22 cellular contexts compared by ENCODE assay signal in genomic region chr17:43584666-43585102, GRCh38. TPM values are rescaled to one million over a fixed set of nuclear protein-coding genes. Genes with fewer than 3 reads are reported as not detected.
DNase-seq lines count a peak whose midpoint lies in the region; ATAC-seq and TF ChIP-seq lines count a peak whose summit lies in the region.
"Had no signal": no experiment of that assay in that cellular context is flagged by ENCODE, and none has a peak within 500 bp of the region (broad histone marks: within the 10 kb centered on the region; RNA-seq: fewer than 3 reads in every experiment).

No MANE protein-coding gene starts in this region.

- peak; percentile 52 for DNase-seq in MG63
- peak; percentile 92 for DNase-seq in amniotic epithelial cell (ENCODE audit: low read depth)
- peak; percentile 73 for DNase-seq in fibroblast of villous mesenchyme (ENCODE audit: low read depth)
- no peak for DNase-seq in COLO668 (lab: John Stamatoyannopoulos, UW; ENCODE audit: unreplicated experiment)
- DNase-seq in HEK293T (ENCODE audit: extremely low spot score): no peak
- DNase-seq in cerebellar nuclear complex (lab: John Stamatoyannopoulos, UW): no peak
- DNase-seq: activated CD4-positive, alpha-beta T cell treated with anti-CD3 and anti-CD28 coated beads, Interleukin-2, amount 50 U/mL, for 4 hours; activated CD8-positive, alpha-beta memory T cell treated with anti-CD3 and anti-CD28 coated beads, Interleukin-2, amount 50 U/mL, for 4 hours; aorta; CD4-positive, alpha-beta memory T cell; DMS153; erythroblast; left ventricle myocardium superior; naive thymus-derived CD4-positive, alpha-beta T cell; NCI-H1694; NCI-H2171 treated with DMSO at 0.1 percent for 48 hours; retina; stimulated activated naive CD8-positive, alpha-beta T cell treated with anti-CD3 and anti-CD28 coated beads, Interleukin-15, Interleukin-2, amounts not matched to agents 100 U/mL and 50 U/mL, for 24 hours; thyroid gland had no signal

- no peaks in the 10 kb centered on the region for H3K36me3 ChIP-seq in MG63
- H3K36me3 ChIP-seq: thyroid gland had no signal

- TF ChIP-seq CTCF in fibroblast of villous mesenchyme (IDR thresholded peaks at IDR 0.05; ENCODE audit: insufficient read depth, low read depth, low read length): no peak

- no peaks in the 10 kb centered on the region for H3K9me3 ChIP-seq in MG63
- H3K9me3 ChIP-seq: thyroid gland had no signal

- H3K27me3 ChIP-seq in MG63: no peaks in the 10 kb centered on the region
- H3K27me3 ChIP-seq: thyroid gland had no signal

- POLR2A ChIA-PET in HEK293T (lab: Yijun Ruan, JAX): no interaction called here

- no peak for ATAC-seq in HG02973 (IDR thresholded peaks at IDR 0.05; ENCODE audit: unreplicated experiment)
- ATAC-seq: activated T-helper 17 cell treated with anti-CD3 and anti-CD28 coated beads, Interleukin-2, amount 50 U/mL, for 72 hours; left ventricle myocardium superior; naive thymus-derived CD4-positive, alpha-beta T cell; stimulated activated naive CD8-positive, alpha-beta T cell treated with anti-CD3 and anti-CD28 coated beads, Interleukin-15, Interleukin-2, amounts not matched to agents 100 U/mL and 50 U/mL, for 24 hours had no signal

- H3K4me3 ChIP-seq in MG63 (no peak overlapping the region), fibroblast of villous mesenchyme (ENCODE audit: low read depth, low read length) (no peak overlapping the region)
- H3K4me3 ChIP-seq: SK-N-MC, thyroid gland had no signal

- CTCF ChIA-PET in HEK293T (lab: Yijun Ruan, JAX): no interaction called here

TF ChIP-seq in HEK293T, 16 proteins besides CTCF, POLR2A, EP300 and RAD21:
- no peak for TF ChIP-seq ELF4 (IDR thresholded peaks at IDR 0.05)
- no peak for TF ChIP-seq ARNT (IDR thresholded peaks at IDR 0.05)
- no peak for TF ChIP-seq SUZ12 (IDR thresholded peaks at IDR 0.05)
- no peak for TF ChIP-seq FOXK2 (IDR thresholded peaks at IDR 0.05)
- TF ChIP-seq CTBP1 (IDR thresholded peaks at IDR 0.05; ENCODE audit: borderline replicate concordance): no peak
- no peak for TF ChIP-seq FOXM1 (IDR thresholded peaks at IDR 0.05; ENCODE audit: borderline replicate concordance)

RNA-seq across cellular contexts. Expression of gene ETV4, which starts 38.5 kb away (rescaled TPM):
- total RNA-seq in MG63 (2014; rRNA removed; shearing (Covaris generic); ENCODE audit: low replicate concordance): 2.4 and 4.5 TPM in 2 replicates
- 4.7 and 4.8 TPM in 2 replicates for total RNA-seq in fibroblast of villous mesenchyme
- total RNA-seq: CD4-positive, alpha-beta memory T cell had no signal

Comparison
In these comparisons a context has a peak if more than half of its experiments do, and no peak if none do; other contexts are left out.
1. DNase-seq: peak in MG63 (single experiment), amniotic epithelial cell (single experiment) and fibroblast of villous mesenchyme (single experiment); none in COLO668 (single experiment), HEK293T (single experiment) and cerebellar nuclear complex (0 of 2).